Comparison of ENCODE assay signal across 8 cellular contexts in the genomic region with DNA sequence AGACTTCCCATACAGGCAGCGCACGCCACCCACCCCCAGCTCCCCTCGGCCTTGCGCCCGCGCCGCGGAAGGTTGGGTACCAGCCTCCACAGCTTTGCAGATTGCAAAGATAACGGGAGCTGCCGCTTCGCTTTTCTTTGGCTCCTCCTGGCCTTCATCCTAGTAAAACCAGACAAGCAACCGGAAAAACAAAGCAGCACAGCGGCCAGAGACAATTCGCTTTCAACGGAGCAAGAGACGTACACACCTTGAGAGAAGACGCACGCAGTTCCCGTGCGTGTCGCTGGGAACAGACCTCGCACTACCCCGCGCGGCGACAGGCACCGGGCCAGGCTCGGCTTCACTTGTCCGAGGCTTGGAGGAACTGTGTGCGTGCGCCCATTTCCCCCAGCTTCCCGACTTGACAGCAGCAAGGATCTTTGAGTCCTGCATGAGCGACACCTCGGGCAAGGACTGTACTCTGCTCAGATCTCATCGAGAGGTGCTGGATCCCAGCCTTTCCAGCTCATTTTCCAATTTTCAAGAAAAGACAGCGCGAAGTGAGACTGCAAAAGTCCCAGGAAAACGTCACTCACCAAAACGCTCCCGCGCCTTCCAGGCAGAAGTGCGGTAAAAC. TPM values are rescaled to one million over a fixed set of nuclear protein-coding genes. Genes with fewer than 3 reads are reported as not detected.
DNase-seq lines count a peak whose midpoint lies in the region; ATAC-seq and TF ChIP-seq lines count a peak whose summit lies in the region.

No MANE protein-coding gene starts in this region.

- peaks cover 0 to 53% (median 5%) of the 10 kb centered on the region in 9 donors for H3K27me3 ChIP-seq in heart left ventricle
- H3K27me3 ChIP-seq in rectal smooth muscle tissue (ENCODE audit: control insufficient read depth, insufficient read depth, low read length), result peaks cover 21% of the 10 kb centered on the region

- no peak overlapping the region for H3K9ac ChIP-seq in rectal smooth muscle tissue (ENCODE audit: low read length)

- CTCF ChIA-PET in T-cell (lab: Charles Lee), result no interaction called here

- H3K36me3 Mint-ChIP-seq in T-cell, result no peaks in the 10 kb centered on the region

- H3K27me3 Mint-ChIP-seq in T-cell, result peaks cover 60 to 63% of the 10 kb centered on the region in 2 donors

- H3K27ac ChIP-seq in heart left ventricle (peak overlapping the region in 3 of 12 donors; percentile 40 to 76 (median 68)), rectal smooth muscle tissue (ENCODE audit: low read depth, low read length) (no peak overlapping the region)

- TF ChIP-seq POLR2A in heart left ventricle (IDR thresholded peaks at IDR 0.05), result no peak

- no peak overlapping the region for H3K27ac Mint-ChIP-seq in T-cell

- DNase-seq in DMS53 treated with DMSO at 0.1 percent for 48 hours (lab: John Stamatoyannopoulos, UW; ENCODE audit: unreplicated experiment) (peak; percentile 19), T-cell (no peak), heart left ventricle (peak in 3 of 5 donors; percentile 41 to 65 (median 44)), 8988T (no peak)
- DNase-seq in activated effector memory CD4-positive, alpha-beta T cell treated with anti-CD3 and anti-CD28 coated beads, Interleukin-2, amount 50 U/mL, for 16 hours, result no peak

- peaks cover 9 to 21% (median 13%) of the 10 kb centered on the region in 3 donors for H3K4me1 Mint-ChIP-seq in T-cell

- intact Hi-C loops in heart left ventricle (cut with DNase I), result loop anchor here in 2 of 10 donors (5.0 to 10.0 kb wide), 2 partner anchors 66 to 243 kb away; no protein-coding TSS in a partner anchor

- ATAC-seq in T-cell (replicated peaks in 1 of 4), result no peak
- no peak for ATAC-seq in heart left ventricle
- ATAC-seq in GM19035 (IDR thresholded peaks at IDR 0.05; ENCODE audit: unreplicated experiment), result no peak
- ATAC-seq in GM18498 (IDR thresholded peaks at IDR 0.05; ENCODE audit: unreplicated experiment), result no peak

- H3K4me3 Mint-ChIP-seq in T-cell, result peak overlapping the region; percentile 74 to 75 (median 75)

- 11 to 31% (median 14%) methylated on average over 20 to 42 of the region's 42 CpGs for WGBS in heart left ventricle, 4 donors

- POLR2A ChIA-PET in T-cell (lab: Charles Lee), result no interaction called here

- H3K36me3 ChIP-seq in heart left ventricle (no peaks in the 10 kb centered on the region), rectal smooth muscle tissue (ENCODE audit: control insufficient read depth, insufficient read depth, low read length) (no peaks in the 10 kb centered on the region)

- H3K9me3 ChIP-seq in heart left ventricle, result no peaks in the 10 kb centered on the region

- H3K4me3 ChIP-seq in heart left ventricle, result peak overlapping the region; percentile 38 to 87 (median 77)
- peak overlapping the region; percentile 60 for H3K4me3 ChIP-seq in rectal smooth muscle tissue (ENCODE audit: low read length)

- H3K9me3 Mint-ChIP-seq in T-cell, result no peaks in the 10 kb centered on the region

- peaks cover 0 to 26% (median 12%) of the 10 kb centered on the region in 12 donors for H3K4me1 ChIP-seq in heart left ventricle
- peaks cover 5% of the 10 kb centered on the region for H3K4me1 ChIP-seq in rectal smooth muscle tissue (ENCODE audit: control insufficient read depth, insufficient read depth, low read length)

- no peak for TF ChIP-seq CTCF in heart left ventricle (IDR thresholded peaks at IDR 0.05)

RNA-seq across cellular contexts. Expression of gene ZBTB7C, which starts 1.0 kb away (rescaled TPM):
- total RNA-seq in T-cell (under 1 TPM in 1 of 5 donors, not detected in 4; 0.06 TPM), heart left ventricle (1 to 10 TPM; 1.9 to 7.5 (median 2.4) TPM)
- polyA plus RNA-seq in heart left ventricle, result under 1 TPM; 0.68 to 0.99 TPM

Comparison
In these comparisons a context has a peak if more than half of its experiments do, and no peak if none do; other contexts are left out.
1. DNase-seq: peak in DMS53 treated with DMSO at 0.1 percent for 48 hours (single experiment) and heart left ventricle (3 of 5); none in T-cell (0 of 34), 8988T (single experiment) and activated effector memory CD4-positive, alpha-beta T cell treated with anti-CD3 and anti-CD28 coated beads, Interleukin-2, amount 50 U/mL, for 16 hours (single experiment).